8 cellular contexts compared by ENCODE assay signal in the genomic region with DNA sequence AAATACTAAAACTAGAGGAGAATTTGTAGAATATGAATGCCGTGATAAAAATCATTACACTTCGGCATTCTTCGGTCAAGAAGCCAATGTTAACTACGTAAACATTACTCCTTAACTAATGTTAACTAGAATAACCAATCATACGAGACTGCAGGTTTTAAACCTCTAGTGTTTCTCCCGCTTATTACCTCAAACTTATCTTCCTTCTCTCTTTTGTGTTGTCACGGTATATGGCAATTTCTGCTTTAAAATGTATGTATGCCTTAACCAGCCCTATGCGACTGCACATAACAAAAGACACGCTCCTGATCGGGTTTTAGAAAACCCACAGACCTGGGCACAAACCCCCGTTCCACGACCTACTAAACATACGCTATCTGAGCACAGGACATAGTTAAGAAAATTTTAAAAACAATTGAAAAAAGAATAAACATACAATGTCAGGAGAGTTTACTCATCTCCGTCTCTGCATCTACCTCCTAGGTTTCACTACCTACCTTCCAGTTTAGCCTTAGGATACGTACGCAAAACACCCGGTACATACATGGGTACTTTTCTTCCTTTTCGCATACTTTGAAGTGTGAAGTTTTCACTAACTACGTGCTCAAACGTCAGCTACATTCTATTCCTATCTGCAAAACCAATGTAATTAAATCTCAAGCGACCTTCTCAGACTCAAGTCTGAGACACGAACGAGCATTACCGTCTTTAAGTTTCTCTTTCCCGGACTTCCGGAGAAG. TPM values are rescaled to one million over a fixed set of nuclear protein-coding genes. Genes with fewer than 3 reads are reported as not detected.
DNase-seq lines count a peak whose midpoint lies in the region; ATAC-seq and TF ChIP-seq lines count a peak whose summit lies in the region.

No MANE protein-coding gene starts in this region.

- H3K36me3 Mint-ChIP-seq in naive thymus-derived CD8-positive, alpha-beta T cell = peaks cover 4 to 33% (median 14%) of the 10 kb centered on the region in 3 donors

- peak overlapping the region; percentile 89 to 98 (median 96) for H3K4me3 Mint-ChIP-seq in naive thymus-derived CD8-positive, alpha-beta T cell

- POLR2A ChIA-PET in AG04449 (lab: Yijun Ruan, JAX) = interaction anchor here (2.1 kb wide), 1 partner anchor 60 kb away, joined by 7 read pairs; a partner anchor contains a TSS
- POLR2A ChIA-PET in naive thymus-derived CD8-positive, alpha-beta T cell (lab: Charles Lee) = interaction anchor here (0.8 to 4.6 kb wide), 11 partner anchors 10 to 799 kb away, joined by 3 to 68 read pairs (median 13); a partner anchor contains a TSS

- H3K9me3 Mint-ChIP-seq in naive thymus-derived CD8-positive, alpha-beta T cell = no peaks in the 10 kb centered on the region

- H3K4me1 Mint-ChIP-seq in naive thymus-derived CD8-positive, alpha-beta T cell = peaks cover 22 to 71% (median 57%) of the 10 kb centered on the region in 4 donors

- CTCF ChIA-PET in AG04449 (lab: Yijun Ruan, JAX) = interaction anchor here (6.0 kb wide), 1 partner anchor 194 kb away, joined by 137 read pairs; no protein-coding TSS in a partner anchor

- H3K27me3 Mint-ChIP-seq in naive thymus-derived CD8-positive, alpha-beta T cell = no peaks in the 10 kb centered on the region

- H3K27ac ChIP-seq in dorsolateral prefrontal cortex = peak overlapping the region; percentile 94 to 100 (median 99)

- ATAC-seq in GM18517 (IDR thresholded peaks at IDR 0.05; ENCODE audit: unreplicated experiment) = peak; percentile 4
- peak; percentile 7 to 26 for ATAC-seq in naive thymus-derived CD8-positive, alpha-beta T cell

- TF ChIP-seq CTCF in AG04449 (IDR thresholded peaks at IDR 0.05; ENCODE audit: insufficient read depth, low read length, missing control alignments) (no peak), dorsolateral prefrontal cortex (IDR thresholded peaks at IDR 0.05 in 54 of 56, conservative IDR thresholded peaks at IDR 0.05 in 2 of 56; ENCODE audit: low read depth in 1 of 56, partially characterized antibody in 56 of 56) (no peak)

- H3K27me3 ChIP-seq in dorsolateral prefrontal cortex = no peaks in the 10 kb centered on the region

- intact Hi-C loops in dorsolateral prefrontal cortex (cut with DNase I) = loop anchor here (5.0 kb wide), 3 partner anchors 61 to 144 kb away; a partner anchor contains a TSS

- DNase-seq in AG04449 (ENCODE audit: low read depth, low spot score) (no peak), OCI-M1 (lab: John Stamatoyannopoulos, UW) (peak; percentile 76), dorsolateral prefrontal cortex (no peak), dedifferentiated amniotic fluid mesenchymal stem cell (ENCODE audit: extremely low spot score) (no peak), mucosa of gallbladder (ENCODE audit: low spot score) (no peak), GM19240 (ENCODE audit: insufficient read length, low spot score) (no peak)
- no peak for DNase-seq in naive thymus-derived CD8-positive, alpha-beta T cell

- H3K4me3 ChIP-seq in AG04449 (ENCODE audit: low read depth, low read length) (peak overlapping the region; percentile 93), dorsolateral prefrontal cortex (peak overlapping the region; percentile 74 to 100 (median 94))

- H3K27ac Mint-ChIP-seq in naive thymus-derived CD8-positive, alpha-beta T cell = peak overlapping the region; percentile 88 to 97 (median 95)

RNA-seq across cellular contexts. Expression of a gene that starts 1.1 kb away (rescaled TPM):
- 100 to 1,000 TPM in 43 of 120 experiments, 10 to 100 TPM in 77; 63.0 to 159 (median 95.2) TPM for total RNA-seq in dorsolateral prefrontal cortex
- total RNA-seq in naive thymus-derived CD8-positive, alpha-beta T cell = 100 to 1,000 TPM; 175 to 180 TPM
- 100 to 1,000 TPM; 159 to 209 (median 198) TPM for polyA plus RNA-seq in naive thymus-derived CD8-positive, alpha-beta T cell
- 606 TPM for total RNA-seq in mucosa of gallbladder

RNA-seq across cellular contexts. Expression of a gene that starts 59.3 kb away (rescaled TPM):
- total RNA-seq in dorsolateral prefrontal cortex (10 to 100 TPM in 73 of 120 experiments, 1 to 10 TPM in 47; 5.2 to 18.3 (median 10.6) TPM), mucosa of gallbladder (2.6 TPM)
- 1 to 10 TPM in 1 of 2 experiments, under 1 TPM in 1; 0.66 to 1.3 TPM for total RNA-seq in naive thymus-derived CD8-positive, alpha-beta T cell
- polyA plus RNA-seq in naive thymus-derived CD8-positive, alpha-beta T cell = 1 to 10 TPM in 1 of 3 donors, under 1 TPM in 2; 0.25 to 1.7 (median 0.63) TPM

RNA-seq across cellular contexts. Expression of a gene that starts 59.3 kb away (rescaled TPM):
- total RNA-seq in dorsolateral prefrontal cortex (10 to 100 TPM in 28 of 120 experiments, 1 to 10 TPM in 92; 3.5 to 16.3 (median 7.9) TPM), mucosa of gallbladder (23.2 TPM)
- 10 to 100 TPM; 15.1 to 16.3 TPM for total RNA-seq in naive thymus-derived CD8-positive, alpha-beta T cell
- polyA plus RNA-seq in naive thymus-derived CD8-positive, alpha-beta T cell = 1 to 10 TPM; 5.8 to 8.2 (median 6.7) TPM
